Comparison of ENCODE assay signal across 7 cellular contexts in the genomic region with DNA sequence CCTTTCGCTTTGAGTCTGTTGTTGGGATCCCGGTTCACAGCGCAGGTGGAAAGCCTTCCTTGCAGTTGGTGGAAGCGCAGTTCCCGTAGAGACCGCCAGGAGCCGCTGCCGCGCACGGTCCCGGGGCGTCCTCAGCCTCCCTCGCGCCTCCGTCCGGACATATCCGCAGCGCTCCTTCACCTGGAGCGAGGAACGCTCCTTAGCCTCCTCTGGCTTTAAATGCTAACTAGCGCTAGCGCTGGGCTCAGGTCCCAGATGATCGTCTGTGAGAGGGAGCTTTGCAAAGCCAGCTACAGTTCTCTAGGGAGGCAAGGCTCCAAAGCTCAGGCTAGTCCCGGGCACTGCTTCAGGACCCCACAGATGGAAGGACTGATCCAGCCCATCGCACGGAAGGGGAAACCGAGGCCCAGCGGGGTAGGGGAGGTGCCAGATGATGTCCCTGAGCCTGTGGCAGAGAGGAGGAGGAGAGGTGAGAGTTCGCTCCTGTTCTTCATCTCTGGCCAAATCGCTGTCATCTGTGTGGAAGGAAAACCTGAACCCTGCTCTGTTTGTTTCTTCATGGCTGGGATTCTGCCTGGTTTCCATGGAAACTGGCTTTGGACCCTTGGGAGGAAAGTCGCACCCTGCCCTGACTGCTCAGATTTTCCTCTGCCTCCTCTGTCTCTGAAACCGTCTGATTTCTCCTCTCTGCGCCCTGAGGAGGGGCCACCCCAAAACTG. TPM values are rescaled to one million over a fixed set of nuclear protein-coding genes. Genes with fewer than 3 reads are reported as not detected.
DNase-seq lines count a peak whose midpoint lies in the region; ATAC-seq, FAIRE-seq and TF ChIP-seq lines count a peak whose summit lies in the region.

No MANE protein-coding gene starts in this region.

- H3K27me3 ChIP-seq in astrocyte (ENCODE audit: insufficient read depth, low read length) (peaks cover 29% of the 10 kb centered on the region), iPS DF 6.9 (ENCODE audit: control insufficient read depth, insufficient read depth, low read length) (peaks cover 5% of the 10 kb centered on the region; the same call in 1 of the 2 replicates), gastrocnemius medialis (peaks cover 0 to 3% (median 0%) of the 10 kb centered on the region in 3 donors)

- peak; percentile 86 for ATAC-seq in HG02588 (IDR thresholded peaks at IDR 0.05; ENCODE audit: unreplicated experiment)
- peak; percentile 67 to 75 for ATAC-seq in gastrocnemius medialis

- H3K27me3 Mint-ChIP-seq in astrocyte (ENCODE audit: low read depth, unreplicated experiment), result peaks cover 23% of the 10 kb centered on the region

- peak overlapping the region; percentile 76 for H3K4me2 ChIP-seq in astrocyte (ENCODE audit: low read length)

- peaks cover 13% of the 10 kb centered on the region for H3K4me1 ChIP-seq in astrocyte (ENCODE audit: insufficient read depth, low read length)
- H3K4me1 ChIP-seq in iPS DF 6.9 (ENCODE audit: control insufficient read depth, insufficient read depth, low read length), result peaks cover 4% of the 10 kb centered on the region; the same call in 1 of the 2 replicates
- peaks cover 22 to 30% of the 10 kb centered on the region in 2 donors for H3K4me1 ChIP-seq in gastrocnemius medialis

- FAIRE-seq in astrocyte (lab: Jason Lieb, UNC), result no peak

- peak overlapping the region; percentile 73 for H2AFZ ChIP-seq in astrocyte (ENCODE audit: low read depth, low read length)

- H3K36me3 Mint-ChIP-seq in astrocyte (ENCODE audit: low read depth, unreplicated experiment), result no peaks in the 10 kb centered on the region

- H3K36me3 ChIP-seq in astrocyte (ENCODE audit: insufficient read depth, low read length) (no peaks in the 10 kb centered on the region), iPS DF 6.9 (ENCODE audit: control insufficient read depth, insufficient read depth, low read length) (no peaks in the 10 kb centered on the region), gastrocnemius medialis (no peaks in the 10 kb centered on the region)

- peak overlapping the region; percentile 6 for H3K27ac Mint-ChIP-seq in astrocyte (ENCODE audit: unreplicated experiment)

- peaks cover 41% of the 10 kb centered on the region for H3K4me1 Mint-ChIP-seq in astrocyte (ENCODE audit: low read depth, unreplicated experiment)

- peak overlapping the region; percentile 48 for H3K9ac ChIP-seq in astrocyte (ENCODE audit: low read length)

- in situ Hi-C loops in gastrocnemius medialis (cut with MboI; ENCODE audit: low sequenced_read_pairs in 4 of 4), result loop anchor here in 1 of 4 donors (25.0 kb wide), 1 partner anchor 162 kb away; no protein-coding TSS in a partner anchor

- intact Hi-C loops in gastrocnemius medialis (cut with DNase I; ENCODE audit: low total_unique reads), result loop anchor here (1.0 kb wide), 2 partner anchors 22 to 165 kb away; no protein-coding TSS in a partner anchor

- peak; percentile 39 for DNase-seq in NCI-H1105 treated with DMSO at 0.1 percent for 48 hours (lab: John Stamatoyannopoulos, UW)
- peak; percentile 76 for DNase-seq in T-helper 9 cell
- DNase-seq in astrocyte (ENCODE audit: low read depth), result peak; percentile 44
- DNase-seq in iPS DF 6.9 (ENCODE audit: low read depth, low spot score), result peak; percentile 70
- peak; percentile 59 to 67 for DNase-seq in gastrocnemius medialis

- H3K9me3 Mint-ChIP-seq in astrocyte (ENCODE audit: unreplicated experiment), result peaks cover 5% of the 10 kb centered on the region

- H3K79me2 ChIP-seq in astrocyte (ENCODE audit: insufficient read depth, low read length), result no peaks in the 10 kb centered on the region

- H4K20me1 ChIP-seq in astrocyte (ENCODE audit: insufficient read depth, low read length), result no peaks in the 10 kb centered on the region

- no CpG with 5 or more reads among the region's 33 CpGs for WGBS in iPS DF 6.9 (ENCODE audit: insufficient coverage, insufficient read length)

- H3K4me3 Mint-ChIP-seq in astrocyte (ENCODE audit: unreplicated experiment), result peak overlapping the region; percentile 40

- H3K4me3 ChIP-seq in GM12875 (ENCODE audit: low read depth, low read length), result no peak overlapping the region
- peak overlapping the region; percentile 8 for H3K4me3 ChIP-seq in astrocyte (ENCODE audit: insufficient read depth, low read depth, low read length)
- no peak overlapping the region for H3K4me3 ChIP-seq in iPS DF 6.9 (ENCODE audit: low read length)
- H3K4me3 ChIP-seq in gastrocnemius medialis, result peak overlapping the region; percentile 15 to 50 (median 37)

- H3K27ac ChIP-seq in astrocyte (ENCODE audit: low read depth, low read length) (no peak overlapping the region), iPS DF 6.9 (ENCODE audit: low read length) (no peak overlapping the region), gastrocnemius medialis (peak overlapping the region; percentile 39 to 74 (median 70))

- no peaks in the 10 kb centered on the region for H3K9me3 ChIP-seq in astrocyte (ENCODE audit: insufficient read depth, low read depth, low read length)
- H3K9me3 ChIP-seq in iPS DF 6.9 (ENCODE audit: control insufficient read depth, insufficient read depth, low read length), result no peaks in the 10 kb centered on the region
- no peaks in the 10 kb centered on the region for H3K9me3 ChIP-seq in gastrocnemius medialis

- TF ChIP-seq CTCF in GM12875 (IDR thresholded peaks at IDR 0.05; ENCODE audit: borderline replicate concordance, insufficient read depth, low read depth, low read length) (peak; percentile 100), astrocyte (IDR thresholded peaks at IDR 0.05; ENCODE audit: insufficient read depth, low read depth, low read length) (peak; percentile 91), gastrocnemius medialis (IDR thresholded peaks at IDR 0.05 in 4 of 5, conservative IDR thresholded peaks at IDR 0.05 in 1 of 5) (peak; percentile 88 to 98 (median 93))

- TF ChIP-seq POLR2A in gastrocnemius medialis (IDR thresholded peaks at IDR 0.05), result no peak

RNA-seq across cellular contexts. Expression of a gene that starts 31.4 kb away (rescaled TPM):
- 5.6 and 11.7 TPM in 2 replicates for total RNA-seq in astrocyte
- 1 to 10 TPM; 4.0 to 7.8 (median 6.8) TPM for total RNA-seq in gastrocnemius medialis

Comparison
In these comparisons a context has a peak if more than half of its experiments do, and no peak if none do; other contexts are left out.
1. H3K4me3 ChIP-seq: peak in astrocyte (single experiment) and gastrocnemius medialis (4 of 4); none in GM12875 (single experiment) and iPS DF 6.9 (single experiment).
2. H3K27ac ChIP-seq: peak in gastrocnemius medialis (4 of 4); none in astrocyte (single experiment) and iPS DF 6.9 (single experiment).
3. Peak in every context shown above with its lines, with median percentiles within 50 percentile points of each other: CTCF ChIP-seq and DNase-seq.